1 cellular context compared by ENCODE assay signal in the genomic region with DNA sequence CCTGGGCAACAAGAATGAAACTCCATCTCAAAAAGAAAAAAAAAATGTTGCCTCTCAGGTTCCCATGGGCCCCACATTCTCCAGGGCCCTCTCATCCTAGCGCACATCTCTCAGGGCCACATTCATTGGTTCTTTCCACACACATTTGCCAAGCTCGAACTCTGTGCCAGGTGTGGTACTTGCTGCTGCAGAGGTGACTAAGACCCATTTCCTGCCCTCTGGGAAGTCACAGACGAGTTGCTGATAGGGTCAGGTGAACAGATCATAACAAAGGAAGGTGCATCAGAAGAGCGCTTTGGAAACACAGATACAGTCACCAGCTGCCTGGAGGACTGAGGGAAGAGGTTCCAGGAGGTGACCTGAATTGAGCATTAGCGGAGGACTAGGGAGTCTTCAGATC.
TF ChIP-seq lines count a peak whose summit lies in the region.

No MANE protein-coding gene starts in this region.

TF ChIP-seq in HepG2, 621 proteins besides CTCF, POLR2A, EP300 and RAD21:
- 0 out of 2 replicates have a peak, but pooled peaks have one; percentile 20 for TF ChIP-seq HNF1B (CRISPR knock-in tag; IDR thresholded peaks at IDR 0.05)
- TF ChIP-seq ZNF512 (CRISPR knock-in tag; IDR thresholded peaks at IDR 0.05) = no peak
